21 cellular contexts compared by ENCODE assay signal in genomic region chr4:13493793-13494192, GRCh38. TPM values are rescaled to one million over a fixed set of nuclear protein-coding genes. Genes with fewer than 3 reads are reported as not detected.
DNase-seq lines count a peak whose midpoint lies in the region; ATAC-seq and TF ChIP-seq lines count a peak whose summit lies in the region.
"Had no signal": no experiment of that assay in that cellular context is flagged by ENCODE, and none has a peak within 500 bp of the region (broad histone marks: within the 10 kb centered on the region; RNA-seq: fewer than 3 reads in every experiment).

No MANE protein-coding gene starts in this region.

- peak; percentile 29 for DNase-seq in NOMO-1 treated with DMSO at 0.1 percent for 48 hours (lab: John Stamatoyannopoulos, UW; ENCODE audit: unreplicated experiment)
- no peak for DNase-seq in NOMO-1 treated with dmso at 0.1 percent for 144 hours (lab: John Stamatoyannopoulos, UW; ENCODE audit: unreplicated experiment)
- DNase-seq in LNCaP clone FGC (ENCODE audit: low read depth): peak; percentile 46
- no peak for DNase-seq in SK-N-MC (ENCODE audit: low read depth, low spot score)
- no peak for DNase-seq in mucosa of descending colon
- no peak for DNase-seq in NCI-H748 treated with DMSO at 0.1 percent for 48 hours (lab: John Stamatoyannopoulos, UW)
- DNase-seq in activated naive CD8-positive, alpha-beta T cell treated with anti-CD3 and anti-CD28 coated beads, Interleukin-2, amount 50 U/mL, for 24 hours: no peak
- DNase-seq in NCI-H1092 treated with DMSO at 0.1 percent for 48 hours (lab: John Stamatoyannopoulos, UW): no peak
- DNase-seq: CD8-positive, alpha-beta memory T cell; GOT3; MG63; NCI-H1105; NCI-H146; NCI-H2029; NCI-H226; NCI-H510A treated with DMSO at 0.1 percent for 48 hours; SHP77 treated with DMSO at 0.1 percent for 48 hours; T-helper 1 cell had no signal

- peak; percentile 59 for ATAC-seq in mucosa of descending colon
- no peak for ATAC-seq in activated naive CD8-positive, alpha-beta T cell treated with anti-CD3 and anti-CD28 coated beads, Interleukin-2, amount 50 U/mL, for 24 hours

- no peaks in the 10 kb centered on the region for H3K4me1 Mint-ChIP-seq in activated naive CD8-positive, alpha-beta T cell treated with anti-CD3 and anti-CD28 coated beads, Interleukin-2, amount 50 U/mL, for 24 hours
- H3K4me1 Mint-ChIP-seq: CD8-positive, alpha-beta memory T cell had no signal

- no peaks in the 10 kb centered on the region for H3K9me3 ChIP-seq in SK-N-MC (ENCODE audit: low read depth, low read length)
- H3K9me3 ChIP-seq in mucosa of descending colon: no peaks in the 10 kb centered on the region
- H3K9me3 ChIP-seq: MG63 had no signal

- no peaks in the 10 kb centered on the region for H3K36me3 ChIP-seq in SK-N-MC (ENCODE audit: insufficient read depth, low read length)
- H3K36me3 ChIP-seq in mucosa of descending colon (ENCODE audit: low read depth): no peaks in the 10 kb centered on the region
- H3K36me3 ChIP-seq: MG63 had no signal

- H3K9me3 Mint-ChIP-seq in activated naive CD8-positive, alpha-beta T cell treated with anti-CD3 and anti-CD28 coated beads, Interleukin-2, amount 50 U/mL, for 24 hours: peaks cover 7% of the 10 kb centered on the region

- intact Hi-C loops in mucosa of descending colon (cut with DNase I, micrococcal nuclease): no loop called here

- no peak overlapping the region for H3K4me3 Mint-ChIP-seq in activated naive CD8-positive, alpha-beta T cell treated with anti-CD3 and anti-CD28 coated beads, Interleukin-2, amount 50 U/mL, for 24 hours
- H3K4me3 Mint-ChIP-seq: CD8-positive, alpha-beta memory T cell had no signal

- H3K27ac Mint-ChIP-seq in activated naive CD8-positive, alpha-beta T cell treated with anti-CD3 and anti-CD28 coated beads, Interleukin-2, amount 50 U/mL, for 24 hours: no peak overlapping the region
- H3K27ac Mint-ChIP-seq: CD8-positive, alpha-beta memory T cell had no signal

- no peaks in the 10 kb centered on the region for H3K36me3 Mint-ChIP-seq in activated naive CD8-positive, alpha-beta T cell treated with anti-CD3 and anti-CD28 coated beads, Interleukin-2, amount 50 U/mL, for 24 hours (ENCODE audit: low read depth)
- H3K36me3 Mint-ChIP-seq: CD8-positive, alpha-beta memory T cell had no signal

- H3K4me3 ChIP-seq in LNCaP clone FGC (ENCODE audit: low read depth, low read length): no peak overlapping the region
- no peak overlapping the region for H3K4me3 ChIP-seq in SK-N-MC
- H3K4me3 ChIP-seq in mucosa of descending colon: no peak overlapping the region
- H3K4me3 ChIP-seq: MG63 had no signal

- no peak for TF ChIP-seq CTCF in LNCaP clone FGC (IDR thresholded peaks at IDR 0.05; ENCODE audit: control insufficient read depth, extremely low read depth, insufficient read depth)
- TF ChIP-seq CTCF in mucosa of descending colon (IDR thresholded peaks at IDR 0.05): no peak

- peaks cover 42% of the 10 kb centered on the region for H3K27me3 Mint-ChIP-seq in activated naive CD8-positive, alpha-beta T cell treated with anti-CD3 and anti-CD28 coated beads, Interleukin-2, amount 50 U/mL, for 24 hours

- H3K27ac ChIP-seq in SK-N-MC: peak overlapping the region; percentile 67; the same call in 1 of the 2 replicates
- H3K27ac ChIP-seq: C4-2B, KMS-11, RWPE1 had no signal

- H3K9ac ChIP-seq in SK-N-MC (ENCODE audit: insufficient read length): no peak overlapping the region
- H3K9ac ChIP-seq: KMS-11 had no signal

- no peaks in the 10 kb centered on the region for H3K4me1 ChIP-seq in mucosa of descending colon (ENCODE audit: low read depth)

RNA-seq across cellular contexts. Expression of gene RAB28, which starts 9.7 kb away (rescaled TPM):
- 10 to 100 TPM; 13.0 to 23.6 (median 14.5) TPM for total RNA-seq in mucosa of descending colon

RNA-seq across cellular contexts. Expression of gene NKX3-2, which starts 50.5 kb away (rescaled TPM):
- total RNA-seq in mucosa of descending colon: 10 to 100 TPM in 1 of 3 donors, under 1 TPM in 2; 0.61 to 26.3 (median 0.72) TPM
- total RNA-seq: CD8-positive, alpha-beta memory T cell had no signal

Comparison
In these comparisons a context has a peak if more than half of its experiments do, and no peak if none do; other contexts are left out.
1. DNase-seq: peak in NOMO-1 treated with DMSO at 0.1 percent for 48 hours (single experiment) and LNCaP clone FGC (single experiment); none in NOMO-1 treated with dmso at 0.1 percent for 144 hours (single experiment), SK-N-MC (single experiment), mucosa of descending colon (0 of 3), NCI-H748 treated with DMSO at 0.1 percent for 48 hours (single experiment), activated naive CD8-positive, alpha-beta T cell treated with anti-CD3 and anti-CD28 coated beads, Interleukin-2, amount 50 U/mL, for 24 hours (single experiment) and NCI-H1092 treated with DMSO at 0.1 percent for 48 hours (single experiment).